In the genomic region with DNA sequence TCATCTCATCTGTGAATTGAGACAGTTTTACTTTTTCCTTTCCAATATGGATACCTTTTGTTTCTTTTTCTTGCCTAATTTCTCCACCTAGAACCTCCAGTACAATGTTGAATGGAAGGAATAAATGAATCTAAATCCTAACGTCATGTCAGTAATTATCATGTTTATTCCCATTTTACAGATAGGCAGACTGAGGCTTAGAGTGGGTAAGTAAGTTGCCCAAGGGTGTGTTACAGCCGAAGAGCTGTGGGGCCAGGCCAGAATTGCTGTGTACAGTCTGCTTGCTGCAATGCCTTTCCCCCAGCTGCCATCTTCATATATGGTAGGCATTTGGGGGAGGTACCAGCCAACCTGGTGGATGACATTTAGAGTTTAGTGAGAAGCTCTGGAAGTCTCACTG, we compare ENCODE assay signal across 27 cellular contexts.
"Had no signal": no experiment of that assay in that cellular context is flagged by ENCODE, and none has a peak within 500 bp of the region (broad histone marks: within the 10 kb centered on the region; RNA-seq: fewer than 3 reads in every experiment).

No MANE protein-coding gene starts in this region.

- H3K9ac ChIP-seq: neural progenitor cell, parathyroid adenoma had no signal

- DNase-seq: naive thymus-derived CD4-positive, alpha-beta T cell; natural killer cell; occipital lobe; ovary; psoas muscle; right cardiac atrium; spleen; stimulated activated CD4-positive, alpha-beta T cell treated with anti-CD3 and anti-CD28 coated beads, Interleukin-12 subunit alpha, Interleukin-12 subunit beta, amount 100 ng/mL, for 4 hours; stimulated activated CD4-positive, alpha-beta T cell treated with anti-CD3 and anti-CD28 coated beads, Interleukin-1b, Interleukin-23, amount 100 ng/mL, for 48 hours; stimulated activated CD4-positive, alpha-beta T cell treated with anti-CD3 and anti-CD28 coated beads, Interleukin-4, amount 100 ng/mL, for 1 hour; stimulated activated CD4-positive, alpha-beta T cell treated with anti-CD3 and anti-CD28 coated beads, Interleukin-4, amount 100 ng/mL, for 4 hours; stimulated activated CD8-positive, alpha-beta memory T cell treated with anti-CD3 and anti-CD28 coated beads, Interleukin-4, amount 100 ng/mL, for 48 hours; stimulated activated naive CD4-positive, alpha-beta T cell; stomach; thyroid gland; trophoblast cell; upper lobe of left lung had no signal

- H3K27me3 ChIP-seq: neural progenitor cell, ovary, spleen, thyroid gland, tibial nerve, upper lobe of left lung, vagina had no signal

- H3K4me2 ChIP-seq: neural progenitor cell, smooth muscle cell had no signal

- H3K4me1 ChIP-seq: parathyroid adenoma, psoas muscle, spleen, stomach, thyroid gland, tibial nerve, upper lobe of left lung, vagina had no signal

- H3K79me2 ChIP-seq: parathyroid adenoma had no signal

- ATAC-seq: naive thymus-derived CD4-positive, alpha-beta T cell; natural killer cell; psoas muscle; right cardiac atrium; sciatic nerve; stimulated activated memory B cell treated with anti-CD40 and anti-IgM and Interleukin-4, amounts not matched to agents 10 μg/mL and 1 μg/mL and 100 μg/mL, for 72 hours had no signal

- H3K9me3 ChIP-seq: ovary, psoas muscle, spleen, stomach, thoracic aorta, thyroid gland, tibial nerve, upper lobe of left lung, vagina had no signal

- H3K4me3 ChIP-seq: neural progenitor cell, ovary, psoas muscle, skin epidermis, smooth muscle cell, spleen, stomach, thoracic aorta, thyroid gland, tibial nerve, upper lobe of left lung, vagina had no signal

- H3K27ac ChIP-seq: neural progenitor cell, ovary, parathyroid adenoma, psoas muscle, skin epidermis, spleen, stomach, thoracic aorta, thyroid gland, tibial nerve, upper lobe of left lung, vagina had no signal

- H2AFZ ChIP-seq: neural progenitor cell, parathyroid adenoma had no signal

- FAIRE-seq: urothelium cell line had no signal

- H3K36me3 ChIP-seq: neural progenitor cell, ovary, spleen, stomach, thoracic aorta, thyroid gland, tibial nerve, upper lobe of left lung, vagina had no signal
